ENCODE assay signal across 9 cellular contexts in the genomic region with DNA sequence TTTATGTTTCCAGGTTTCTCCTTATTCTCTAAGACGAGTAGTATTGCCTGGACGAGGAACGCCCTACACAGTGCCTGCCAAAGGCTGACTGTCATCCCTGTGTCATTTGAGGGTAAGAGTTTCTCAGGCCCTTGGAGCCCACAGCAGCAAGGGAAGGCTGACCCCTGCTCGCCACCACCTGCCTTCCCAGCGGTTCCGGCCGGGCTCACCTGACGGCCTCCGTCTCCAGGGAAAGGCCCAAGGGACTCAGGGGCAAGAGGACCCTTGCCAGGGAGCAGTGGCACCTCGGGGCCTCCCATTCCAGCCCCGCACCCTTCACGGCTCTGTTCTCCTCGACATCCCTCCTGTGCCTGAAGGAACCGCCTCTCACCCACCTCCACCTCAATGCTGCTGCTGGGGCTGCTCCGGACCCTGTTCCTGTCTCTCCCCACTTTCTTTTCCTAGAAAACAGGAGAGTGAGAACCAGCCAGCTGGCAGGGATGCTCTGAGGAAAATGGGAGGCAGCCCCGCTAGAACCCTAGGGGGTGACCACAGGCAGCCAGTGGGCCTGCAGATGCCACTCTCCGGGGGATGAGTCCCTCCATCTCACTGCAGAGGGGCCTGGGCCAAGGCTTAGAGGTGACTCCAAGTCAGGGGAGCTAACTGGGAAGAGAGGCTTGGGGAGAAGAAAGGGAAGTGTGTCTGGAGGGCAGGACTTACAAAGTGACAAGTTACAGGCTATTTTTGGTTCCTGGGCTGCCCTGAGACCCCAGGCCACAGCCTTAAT. TPM values are rescaled to one million over a fixed set of nuclear protein-coding genes. Genes with fewer than 3 reads are reported as not detected.
DNase-seq lines count a peak whose midpoint lies in the region; ATAC-seq and TF ChIP-seq lines count a peak whose summit lies in the region.
"Had no signal": no experiment of that assay in that cellular context is flagged by ENCODE, and none has a peak within 500 bp of the region (broad histone marks: within the 10 kb centered on the region; RNA-seq: fewer than 3 reads in every experiment).

No MANE protein-coding gene starts in this region.

- TF ChIP-seq CTCF in CD8-positive, alpha-beta T cell (IDR thresholded peaks at IDR 0.05), result no peak
- TF ChIP-seq CTCF in gastrocnemius medialis (IDR thresholded peaks at IDR 0.05 in 4 of 5, conservative IDR thresholded peaks at IDR 0.05 in 1 of 5), result no peak

- no peak for ATAC-seq in CD8-positive, alpha-beta T cell
- no peak for ATAC-seq in activated T-helper 17 cell treated with anti-CD3 and anti-CD28 coated beads, Interleukin-2, amount 50 U/mL, for 72 hours (replicated peaks)
- ATAC-seq in gastrocnemius medialis, result no peak
- ATAC-seq in HG02759 (IDR thresholded peaks at IDR 0.05; ENCODE audit: unreplicated experiment), result no peak
- no peak for ATAC-seq in GM18873 (IDR thresholded peaks at IDR 0.05; ENCODE audit: low FRiP score, unreplicated experiment)

- intact Hi-C loops in CD8-positive, alpha-beta T cell (cut with DNase I, micrococcal nuclease), result no loop called here
- intact Hi-C loops in gastrocnemius medialis (cut with DNase I; ENCODE audit: low total_unique reads), result no loop called here

- H3K4me3 Mint-ChIP-seq in CD8-positive, alpha-beta T cell, result peak overlapping the region; percentile 66
- H3K4me3 Mint-ChIP-seq in activated T-helper 17 cell treated with anti-CD3 and anti-CD28 coated beads, Interleukin-2, amount 50 U/mL, for 72 hours, result peak overlapping the region; percentile 77
- H3K4me3 Mint-ChIP-seq in immature natural killer cell, result peak overlapping the region; percentile 13 to 55 (median 49)

- no peaks in the 10 kb centered on the region for H3K36me3 ChIP-seq in CD8-positive, alpha-beta T cell (ENCODE audit: insufficient read depth, low read length)
- no peaks in the 10 kb centered on the region for H3K36me3 ChIP-seq in gastrocnemius medialis

- peaks cover 9% of the 10 kb centered on the region for H3K4me1 Mint-ChIP-seq in CD8-positive, alpha-beta T cell (ENCODE audit: low read depth)
- H3K4me1 Mint-ChIP-seq in activated T-helper 17 cell treated with anti-CD3 and anti-CD28 coated beads, Interleukin-2, amount 50 U/mL, for 72 hours, result no peaks in the 10 kb centered on the region
- H3K4me1 Mint-ChIP-seq in immature natural killer cell, result peaks cover 8 to 15% of the 10 kb centered on the region in 2 donors

- CTCF ChIA-PET in CD8-positive, alpha-beta T cell (lab: Charles Lee), result no interaction called here

- no peaks in the 10 kb centered on the region for H3K9me3 Mint-ChIP-seq in CD8-positive, alpha-beta T cell
- H3K9me3 Mint-ChIP-seq in activated T-helper 17 cell treated with anti-CD3 and anti-CD28 coated beads, Interleukin-2, amount 50 U/mL, for 72 hours, result no peaks in the 10 kb centered on the region
- H3K9me3 Mint-ChIP-seq in immature natural killer cell, result no peaks in the 10 kb centered on the region

- no peak for TF ChIP-seq POLR2A in gastrocnemius medialis (IDR thresholded peaks at IDR 0.05)

- H3K4me1 ChIP-seq in CD8-positive, alpha-beta T cell (ENCODE audit: insufficient read depth, low read length), result peaks cover 11% of the 10 kb centered on the region
- peaks cover 0 to 8% of the 10 kb centered on the region in 2 donors for H3K4me1 ChIP-seq in gastrocnemius medialis

- H3K9me3 ChIP-seq in CD8-positive, alpha-beta T cell (ENCODE audit: low read length), result no peaks in the 10 kb centered on the region
- H3K9me3 ChIP-seq in gastrocnemius medialis, result no peaks in the 10 kb centered on the region

- POLR2A ChIA-PET in CD8-positive, alpha-beta T cell (lab: Charles Lee), result no interaction called here

- no peak overlapping the region for H3K27ac Mint-ChIP-seq in CD8-positive, alpha-beta T cell
- H3K27ac Mint-ChIP-seq in activated T-helper 17 cell treated with anti-CD3 and anti-CD28 coated beads, Interleukin-2, amount 50 U/mL, for 72 hours, result no peak overlapping the region
- H3K27ac Mint-ChIP-seq in immature natural killer cell, result no peak overlapping the region

- peaks cover 48% of the 10 kb centered on the region for H3K27me3 Mint-ChIP-seq in CD8-positive, alpha-beta T cell (ENCODE audit: low read depth)
- peaks cover 55% of the 10 kb centered on the region for H3K27me3 Mint-ChIP-seq in activated T-helper 17 cell treated with anti-CD3 and anti-CD28 coated beads, Interleukin-2, amount 50 U/mL, for 72 hours
- peaks cover 8 to 35% (median 9%) of the 10 kb centered on the region in 3 donors for H3K27me3 Mint-ChIP-seq in immature natural killer cell (ENCODE audit: low read depth in 3 of 3)

- in situ Hi-C loops in gastrocnemius medialis (cut with MboI; ENCODE audit: low sequenced_read_pairs in 4 of 4), result no loop called here

- no peaks in the 10 kb centered on the region for H3K36me3 Mint-ChIP-seq in CD8-positive, alpha-beta T cell
- no peaks in the 10 kb centered on the region for H3K36me3 Mint-ChIP-seq in activated T-helper 17 cell treated with anti-CD3 and anti-CD28 coated beads, Interleukin-2, amount 50 U/mL, for 72 hours (ENCODE audit: low read depth)
- H3K36me3 Mint-ChIP-seq in immature natural killer cell, result peaks cover 0 to 5% (median 4%) of the 10 kb centered on the region in 3 donors

- H3K27ac ChIP-seq in CD8-positive, alpha-beta T cell (ENCODE audit: low read depth, low read length), result no peak overlapping the region
- peak overlapping the region; percentile 66 to 81 (median 72) for H3K27ac ChIP-seq in gastrocnemius medialis

- H3K27me3 ChIP-seq in CD8-positive, alpha-beta T cell (ENCODE audit: insufficient read depth, low read length), result peaks cover 18% of the 10 kb centered on the region
- H3K27me3 ChIP-seq in gastrocnemius medialis, result peaks cover 4 to 11% (median 6%) of the 10 kb centered on the region in 3 donors

- H3K4me3 ChIP-seq in CD8-positive, alpha-beta T cell (ENCODE audit: low read depth, low read length), result no peak overlapping the region
- peak overlapping the region; percentile 67 to 73 (median 70) for H3K4me3 ChIP-seq in gastrocnemius medialis

- DNase-seq in CD8-positive, alpha-beta T cell, result peak in 1 of 7 experiments; percentile 45
- DNase-seq in immature natural killer cell (no peak), gastrocnemius medialis (peak in 1 of 2 donors; percentile 19), NCI-H82 (lab: John Stamatoyannopoulos, UW) (no peak), NCI-H1048 (lab: John Stamatoyannopoulos, UW) (no peak)

RNA-seq across cellular contexts. Expression of a gene that starts 1.8 kb away (rescaled TPM):
- 1 to 10 TPM; 2.8 to 2.9 TPM for total RNA-seq in CD8-positive, alpha-beta T cell
- 1 to 10 TPM; 2.4 to 4.8 TPM for total RNA-seq in activated T-helper 17 cell treated with anti-CD3 and anti-CD28 coated beads, Interleukin-2, amount 50 U/mL, for 72 hours
- under 1 TPM in 1 of 3 donors, not detected in 2; 0.40 TPM for polyA plus RNA-seq in immature natural killer cell
- total RNA-seq in gastrocnemius medialis, result 10 to 100 TPM in 2 of 4 donors, 1 to 10 TPM in 2; 5.3 to 15.5 (median 9.9) TPM

RNA-seq across cellular contexts. Expression of a gene that starts 27.5 kb away (rescaled TPM):
- total RNA-seq in CD8-positive, alpha-beta T cell, result not detected
- not detected for total RNA-seq in activated T-helper 17 cell treated with anti-CD3 and anti-CD28 coated beads, Interleukin-2, amount 50 U/mL, for 72 hours
- polyA plus RNA-seq in immature natural killer cell, result not detected
- total RNA-seq in gastrocnemius medialis, result under 1 TPM in 1 of 4 donors, not detected in 3; 0.20 TPM
- total RNA-seq: bronchial epithelial cell had no signal

RNA-seq across cellular contexts. Expression of a gene that starts 27.8 kb away (rescaled TPM):
- total RNA-seq in CD8-positive, alpha-beta T cell, result 1 to 10 TPM; 8.2 to 8.5 TPM
- 1 to 10 TPM; 2.5 to 2.9 TPM for total RNA-seq in activated T-helper 17 cell treated with anti-CD3 and anti-CD28 coated beads, Interleukin-2, amount 50 U/mL, for 72 hours
- 1 to 10 TPM in 2 of 3 donors, not detected in 1; 1.3 to 3.4 TPM for polyA plus RNA-seq in immature natural killer cell
- total RNA-seq in gastrocnemius medialis, result 1 to 10 TPM; 3.0 to 5.5 (median 3.5) TPM
